In genomic region chr15:40471778-40472130, GRCh38 we compare ENCODE assay signal across 8 cellular contexts. TPM values are rescaled to one million over a fixed set of nuclear protein-coding genes. Genes with fewer than 3 reads are reported as not detected.
DNase-seq lines count a peak whose midpoint lies in the region; ATAC-seq and TF ChIP-seq lines count a peak whose summit lies in the region.

No MANE protein-coding gene starts in this region.

- no peaks in the 10 kb centered on the region for H3K9me3 ChIP-seq in psoas muscle

- peaks cover 0 to 3% of the 10 kb centered on the region in 2 donors for H3K36me3 ChIP-seq in psoas muscle (ENCODE audit: insufficient read depth in 1 of 2, low read depth in 1 of 2)

- H3K36me3 Mint-ChIP-seq in activated T-cell treated with anti-CD3 and anti-CD28 coated beads, Interleukin-2, amount 50 U/mL, for 4 hours (ENCODE audit: insufficient read depth), result peaks cover 2% of the 10 kb centered on the region

- TF ChIP-seq CTCF in psoas muscle (IDR thresholded peaks at IDR 0.05), result no peak

- intact Hi-C loops in Right ventricle myocardium superior (cut with DNase I), result no loop called here
- intact Hi-C loops in psoas muscle (cut with DNase I), result no loop called here

- peak overlapping the region; percentile 72 for H3K4me3 ChIP-seq in psoas muscle

- peak overlapping the region; percentile 84 for H3K4me3 Mint-ChIP-seq in activated T-cell treated with anti-CD3 and anti-CD28 coated beads, Interleukin-2, amount 50 U/mL, for 4 hours

- H3K27me3 Mint-ChIP-seq in activated T-cell treated with anti-CD3 and anti-CD28 coated beads, Interleukin-2, amount 50 U/mL, for 4 hours (ENCODE audit: low read depth), result no peaks in the 10 kb centered on the region

- peak overlapping the region; percentile 78 for H3K27ac ChIP-seq in psoas muscle

- peak; percentile 16 for ATAC-seq in HG03521 (IDR thresholded peaks at IDR 0.05; ENCODE audit: unreplicated experiment)
- peak; percentile 44 to 46 for ATAC-seq in activated T-cell treated with anti-CD3 and anti-CD28 coated beads, Interleukin-2, amount 50 U/mL, for 4 hours
- ATAC-seq in Right ventricle myocardium superior (ENCODE audit: poor library complexity), result peak; percentile 42
- peak in 3 of 4 donors; percentile 3 to 25 (median 6) for ATAC-seq in psoas muscle

- no peaks in the 10 kb centered on the region for H3K27me3 ChIP-seq in psoas muscle (ENCODE audit: insufficient read depth in 3 of 3, low read length in 2 of 3)

- 8 to 14% (median 9%) methylated on average over 18 of the region's 18 CpGs for WGBS in psoas muscle, 3 donors

- H3K4me1 Mint-ChIP-seq in activated T-cell treated with anti-CD3 and anti-CD28 coated beads, Interleukin-2, amount 50 U/mL, for 4 hours (ENCODE audit: low read depth), result peaks cover 26% of the 10 kb centered on the region

- DNase-seq in activated CD4-positive, CD25-positive, alpha-beta regulatory T cell treated with anti-CD3 and anti-CD28 coated beads, Interleukin-2, amount 50 U/mL, for 72 hours, result peak; percentile 38
- no peak for DNase-seq in activated CD4-positive, CD25-positive, alpha-beta regulatory T cell (lab: John Stamatoyannopoulos, UW)
- DNase-seq in activated T-cell treated with anti-CD3 and anti-CD28 coated beads, Interleukin-2, amount 50 U/mL, for 4 hours, result no peak
- DNase-seq in Right ventricle myocardium superior (no peak), psoas muscle (no peak), NCI-H345 treated with DMSO at 0.1 percent for 48 hours (lab: John Stamatoyannopoulos, UW; ENCODE audit: unreplicated experiment) (no peak), hippocampal formation (lab: John Stamatoyannopoulos, UW) (no peak)

- no peaks in the 10 kb centered on the region for H3K9me3 Mint-ChIP-seq in activated T-cell treated with anti-CD3 and anti-CD28 coated beads, Interleukin-2, amount 50 U/mL, for 4 hours

- H3K4me1 ChIP-seq in psoas muscle, result peaks cover 5% of the 10 kb centered on the region

RNA-seq across cellular contexts. Expression of gene CHST14, which starts 1.0 kb away (rescaled TPM):
- 1 to 10 TPM; 6.2 to 7.1 (median 7.0) TPM for total RNA-seq in activated T-cell treated with anti-CD3 and anti-CD28 coated beads, Interleukin-2, amount 50 U/mL, for 4 hours
- total RNA-seq in Right ventricle myocardium superior (7.5 TPM), psoas muscle (1 to 10 TPM; 3.8 to 5.3 (median 4.2) TPM)
- 1 to 10 TPM; 2.5 to 4.5 (median 2.8) TPM for polyA plus RNA-seq in psoas muscle

RNA-seq across cellular contexts. Expression of gene BAHD1, which starts 31.0 kb away (rescaled TPM):
- 10 to 100 TPM; 28.0 to 31.6 (median 31.5) TPM for total RNA-seq in activated T-cell treated with anti-CD3 and anti-CD28 coated beads, Interleukin-2, amount 50 U/mL, for 4 hours
- total RNA-seq in Right ventricle myocardium superior (16.2 TPM), psoas muscle (10 to 100 TPM; 12.5 to 15.6 (median 13.4) TPM)
- polyA plus RNA-seq in psoas muscle, result 10 to 100 TPM in 2 of 3 donors, 1 to 10 TPM in 1; 9.9 to 14.6 (median 12.3) TPM
